In genomic region chr6:156269751-156270369, GRCh38 we compare ENCODE assay signal across 20 cellular contexts.
DNase-seq lines count a peak whose midpoint lies in the region; ATAC-seq and TF ChIP-seq lines count a peak whose summit lies in the region.
"Had no signal": no experiment of that assay in that cellular context is flagged by ENCODE, and none has a peak within 500 bp of the region (broad histone marks: within the 10 kb centered on the region; RNA-seq: fewer than 3 reads in every experiment).

No MANE protein-coding gene starts in this region.

- H3K27me3 Mint-ChIP-seq in CD4-positive, alpha-beta T cell = no peaks in the 10 kb centered on the region
- no peaks in the 10 kb centered on the region for H3K27me3 Mint-ChIP-seq in activated naive CD4-positive, alpha-beta T cell treated with anti-CD3 and anti-CD28 coated beads for 36 hours (ENCODE audit: low read depth)
- H3K27me3 Mint-ChIP-seq in activated T-helper 2 cell treated with anti-CD3 and anti-CD28 coated beads, Interferon-gamma antibody, Interleukin-2, Interleukin-4, amounts not matched to agents 10 μg/mL and 5 μg/mL and 100 μg/mL, durations not matched to agents 14 hours and 24 hours and 36 hours (ENCODE audit: low read depth) = no peaks in the 10 kb centered on the region

- TF ChIP-seq CTCF in CD4-positive, alpha-beta T cell (IDR thresholded peaks at IDR 0.05) = no peak

- H3K9me3 Mint-ChIP-seq in CD4-positive, alpha-beta T cell = no peaks in the 10 kb centered on the region
- H3K9me3 Mint-ChIP-seq in activated naive CD4-positive, alpha-beta T cell treated with anti-CD3 and anti-CD28 coated beads for 36 hours = peaks cover 4% of the 10 kb centered on the region
- no peaks in the 10 kb centered on the region for H3K9me3 Mint-ChIP-seq in activated T-helper 2 cell treated with anti-CD3 and anti-CD28 coated beads, Interferon-gamma antibody, Interleukin-2, Interleukin-4, amounts not matched to agents 10 μg/mL and 5 μg/mL and 100 μg/mL, durations not matched to agents 14 hours and 24 hours and 36 hours
- H3K9me3 Mint-ChIP-seq: neural crest cell had no signal

- no peaks in the 10 kb centered on the region for H3K27me3 ChIP-seq in CD4-positive, alpha-beta T cell (ENCODE audit: control insufficient read depth, insufficient read depth, low read length)
- H3K27me3 ChIP-seq: gastroesophageal sphincter had no signal

- peak overlapping the region; percentile 13 for H3K27ac ChIP-seq in CD4-positive, alpha-beta T cell (ENCODE audit: low read depth, low read length)
- H3K27ac ChIP-seq: gastroesophageal sphincter, GM23248, psoas muscle had no signal

- POLR2A ChIA-PET in CD4-positive, alpha-beta T cell (lab: Charles Lee) = interaction anchor here (1.0 to 2.9 kb wide), 5 partner anchors 14 to 126 kb away, joined by 4 to 22 read pairs (median 5); no protein-coding TSS in a partner anchor
- POLR2A ChIA-PET in HEK293T (lab: Yijun Ruan, JAX) = no interaction called here

- peak overlapping the region; percentile 74 for H3K27ac Mint-ChIP-seq in CD4-positive, alpha-beta T cell
- H3K27ac Mint-ChIP-seq in activated naive CD4-positive, alpha-beta T cell treated with anti-CD3 and anti-CD28 coated beads for 36 hours = peak overlapping the region; percentile 14
- H3K27ac Mint-ChIP-seq in activated T-helper 2 cell treated with anti-CD3 and anti-CD28 coated beads, Interferon-gamma antibody, Interleukin-2, Interleukin-4, amounts not matched to agents 10 μg/mL and 5 μg/mL and 100 μg/mL, durations not matched to agents 14 hours and 24 hours and 36 hours = no peak overlapping the region
- H3K27ac Mint-ChIP-seq: CD4-positive, CD25-positive, alpha-beta regulatory T cell had no signal

- intact Hi-C loops in CD4-positive, alpha-beta T cell (cut with DNase I, micrococcal nuclease) = loop anchor here in 1 of 2 experiments (2.0 kb wide), 1 partner anchor 127 kb away; no protein-coding TSS in a partner anchor
- intact Hi-C loops in activated naive CD4-positive, alpha-beta T cell treated with anti-CD3 and anti-CD28 coated beads for 36 hours (cut with micrococcal nuclease) = no loop called here
- intact Hi-C loops in activated T-helper 2 cell treated with anti-CD3 and anti-CD28 coated beads, Interferon-gamma antibody, Interleukin-2, Interleukin-4, amounts not matched to agents 10 μg/mL and 5 μg/mL and 100 μg/mL, durations not matched to agents 14 hours and 24 hours and 36 hours (cut with micrococcal nuclease) = no loop called here

- H3K4me1 Mint-ChIP-seq in CD4-positive, alpha-beta T cell (ENCODE audit: low read depth) = peaks cover 27% of the 10 kb centered on the region
- H3K4me1 Mint-ChIP-seq in activated naive CD4-positive, alpha-beta T cell treated with anti-CD3 and anti-CD28 coated beads for 36 hours (ENCODE audit: low read depth) = peaks cover 20% of the 10 kb centered on the region
- H3K4me1 Mint-ChIP-seq in activated T-helper 2 cell treated with anti-CD3 and anti-CD28 coated beads, Interferon-gamma antibody, Interleukin-2, Interleukin-4, amounts not matched to agents 10 μg/mL and 5 μg/mL and 100 μg/mL, durations not matched to agents 14 hours and 24 hours and 36 hours (ENCODE audit: low read depth) = peaks cover 14% of the 10 kb centered on the region

- peaks cover under 1% of the 10 kb centered on the region for H3K36me3 Mint-ChIP-seq in CD4-positive, alpha-beta T cell (ENCODE audit: low read depth)
- peaks cover 6% of the 10 kb centered on the region for H3K36me3 Mint-ChIP-seq in activated naive CD4-positive, alpha-beta T cell treated with anti-CD3 and anti-CD28 coated beads for 36 hours (ENCODE audit: low read depth)
- no peaks in the 10 kb centered on the region for H3K36me3 Mint-ChIP-seq in activated T-helper 2 cell treated with anti-CD3 and anti-CD28 coated beads, Interferon-gamma antibody, Interleukin-2, Interleukin-4, amounts not matched to agents 10 μg/mL and 5 μg/mL and 100 μg/mL, durations not matched to agents 14 hours and 24 hours and 36 hours (ENCODE audit: low read depth)
- H3K36me3 Mint-ChIP-seq: CD4-positive, CD25-positive, alpha-beta regulatory T cell had no signal

- H3K4me3 Mint-ChIP-seq in CD4-positive, alpha-beta T cell = peak overlapping the region; percentile 76
- peak overlapping the region; percentile 58 for H3K4me3 Mint-ChIP-seq in activated naive CD4-positive, alpha-beta T cell treated with anti-CD3 and anti-CD28 coated beads for 36 hours
- no peak overlapping the region for H3K4me3 Mint-ChIP-seq in activated T-helper 2 cell treated with anti-CD3 and anti-CD28 coated beads, Interferon-gamma antibody, Interleukin-2, Interleukin-4, amounts not matched to agents 10 μg/mL and 5 μg/mL and 100 μg/mL, durations not matched to agents 14 hours and 24 hours and 36 hours (ENCODE audit: low read depth)
- H3K4me3 Mint-ChIP-seq: neural crest cell had no signal

- H3K9me3 ChIP-seq in CD4-positive, alpha-beta T cell (ENCODE audit: control insufficient read depth, low read length) = no peaks in the 10 kb centered on the region
- H3K9me3 ChIP-seq: gastroesophageal sphincter, psoas muscle had no signal

- CTCF ChIA-PET in CD4-positive, alpha-beta T cell (lab: Charles Lee) = no interaction called here
- CTCF ChIA-PET in activated naive CD4-positive, alpha-beta T cell treated with anti-CD3 and anti-CD28 coated beads for 36 hours (lab: Charles Lee) = no interaction called here
- CTCF ChIA-PET in HEK293T (lab: Yijun Ruan, JAX) = no interaction called here

- peak; percentile 87 for ATAC-seq in CD4-positive, alpha-beta T cell (ENCODE audit: poor library complexity)
- ATAC-seq: esophagus mucosa, gastroesophageal sphincter, psoas muscle had no signal

- DNase-seq in CD4-positive, alpha-beta T cell = peak in 5 of 10 experiments; percentile 0 to 20 (median 2)
- peak; percentile 56 for DNase-seq in activated CD4-positive, alpha-beta T cell treated with anti-CD3 and anti-CD28 coated beads for 48 hours
- peak; percentile 53 for DNase-seq in activated naive CD4-positive, alpha-beta T cell treated with anti-CD3 and anti-CD28 coated beads for 36 hours
- peak; percentile 32 for DNase-seq in stimulated activated CD4-positive, alpha-beta T cell treated with anti-CD3 and anti-CD28 coated beads, Interleukin-1b, Interleukin-23, amount 100 ng/mL, for 48 hours
- DNase-seq in DMS53 treated with DMSO at 0.1 percent for 48 hours (lab: John Stamatoyannopoulos, UW; ENCODE audit: unreplicated experiment) (no peak), CD1c-positive myeloid dendritic cell (ENCODE audit: extremely low spot score) (no peak), HEK293T (ENCODE audit: extremely low spot score) (no peak)
- DNase-seq in activated T-helper 2 cell treated with anti-CD3 and anti-CD28 coated beads, Interferon-gamma antibody, Interleukin-2, Interleukin-4, amounts not matched to agents 10 μg/mL and 5 μg/mL and 100 μg/mL, durations not matched to agents 14 hours and 24 hours and 36 hours (ENCODE audit: low spot score) = no peak
- DNase-seq: ACHN; cerebellar nuclear complex; DMS79 treated with DMSO at 0.1 percent for 48 hours; effector CD4-positive, alpha-beta T cell; GM23248; psoas muscle; RPMI8226; small intestine had no signal

TF ChIP-seq in HEK293T, 16 proteins besides CTCF, POLR2A, EP300 and RAD21:
- no peak for TF ChIP-seq FOXK2 (IDR thresholded peaks at IDR 0.05)
- no peak for TF ChIP-seq FOXM1 (IDR thresholded peaks at IDR 0.05; ENCODE audit: borderline replicate concordance)
- TF ChIP-seq SUZ12 (IDR thresholded peaks at IDR 0.05) = no peak
- TF ChIP-seq CTBP1 (IDR thresholded peaks at IDR 0.05; ENCODE audit: borderline replicate concordance) = no peak

Comparison
In these comparisons a context has a peak if more than half of its experiments do, and no peak if none do; other contexts are left out.
1. DNase-seq: peak in activated CD4-positive, alpha-beta T cell treated with anti-CD3 and anti-CD28 coated beads for 48 hours (single experiment), activated naive CD4-positive, alpha-beta T cell treated with anti-CD3 and anti-CD28 coated beads for 36 hours (single experiment) and stimulated activated CD4-positive, alpha-beta T cell treated with anti-CD3 and anti-CD28 coated beads, Interleukin-1b, Interleukin-23, amount 100 ng/mL, for 48 hours (single experiment); none in DMS53 treated with DMSO at 0.1 percent for 48 hours (single experiment), CD1c-positive myeloid dendritic cell (single experiment), activated T-helper 2 cell treated with anti-CD3 and anti-CD28 coated beads, Interferon-gamma antibody, Interleukin-2, Interleukin-4, amounts not matched to agents 10 μg/mL and 5 μg/mL and 100 μg/mL, durations not matched to agents 14 hours and 24 hours and 36 hours (single experiment) and HEK293T (single experiment).